In the genomic region with DNA sequence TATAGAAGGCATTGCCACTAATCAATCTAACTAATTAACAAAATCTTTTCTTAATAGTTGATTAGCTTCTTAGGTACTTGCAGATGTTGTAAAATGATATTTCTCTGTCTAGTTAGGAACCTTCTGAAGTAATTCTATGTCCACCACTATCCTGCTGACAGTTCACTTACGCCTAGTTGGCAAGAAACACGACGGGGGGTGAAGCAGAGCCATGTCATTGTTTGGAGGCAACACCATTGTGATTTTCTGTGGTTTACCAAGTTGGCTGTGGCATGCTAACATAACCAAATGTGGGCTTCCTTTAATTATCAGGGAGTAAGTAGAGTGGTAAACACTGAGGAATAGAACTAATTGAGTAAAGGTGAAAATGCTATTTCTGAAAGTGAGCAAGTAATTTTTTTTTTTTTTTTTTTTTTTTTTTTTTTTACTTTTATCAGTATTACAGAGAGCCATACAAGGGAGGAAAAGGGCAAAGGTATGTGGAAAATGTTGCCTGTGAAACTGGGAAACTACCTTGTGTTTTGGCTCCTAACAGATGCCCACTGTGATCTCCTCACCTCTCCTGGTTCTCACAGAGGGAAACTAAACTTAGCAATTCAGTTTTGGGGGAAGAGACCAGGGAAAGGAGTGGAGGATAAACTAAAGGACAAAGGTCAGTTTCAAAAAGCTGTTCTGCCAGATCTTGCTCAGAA, we compare ENCODE assay signal across 12 cellular contexts.
DNase-seq lines count a peak whose midpoint lies in the region; TF ChIP-seq lines count a peak whose summit lies in the region.
"Had no signal": no experiment of that assay in that cellular context is flagged by ENCODE, and none has a peak within 500 bp of the region (broad histone marks: within the 10 kb centered on the region; RNA-seq: fewer than 3 reads in every experiment).

No MANE protein-coding gene starts in this region.

- no peaks in the 10 kb centered on the region for H3K27me3 Mint-ChIP-seq in nephron progenitor cell (ENCODE audit: low read depth, poor library complexity)

- H3K4me1 ChIP-seq in esophagus muscularis mucosa (peaks cover 11 to 89% (median 75%) of the 10 kb centered on the region in 4 donors), thyroid gland (peaks cover 0 to 3% of the 10 kb centered on the region in 2 donors)

- peaks cover 0 to 17% (median 0%) of the 10 kb centered on the region in 4 donors for H3K36me3 ChIP-seq in esophagus muscularis mucosa
- no peaks in the 10 kb centered on the region for H3K36me3 ChIP-seq in thyroid gland

- H3K4me1 Mint-ChIP-seq in nephron progenitor cell, result peaks cover 67% of the 10 kb centered on the region
- H3K4me1 Mint-ChIP-seq: activated B cell treated with CpG ODN at 0.5 μM for 24 hours had no signal

- peak overlapping the region; percentile 74 for H3K4me3 Mint-ChIP-seq in nephron progenitor cell
- H3K4me3 Mint-ChIP-seq: activated B cell treated with CpG ODN at 0.5 μM for 24 hours; activated naive CD8-positive, alpha-beta T cell had no signal

- H3K4me3 ChIP-seq in esophagus muscularis mucosa, result no peak overlapping the region
- H3K4me3 ChIP-seq in thyroid gland (replicated peaks in 1 of 3), result no peak overlapping the region

- no peak for TF ChIP-seq EP300 in esophagus muscularis mucosa (IDR thresholded peaks at IDR 0.05)

- TF ChIP-seq POLR2A in esophagus muscularis mucosa (IDR thresholded peaks at IDR 0.05; ENCODE audit: low read depth), result no peak
- TF ChIP-seq POLR2A in thyroid gland (IDR thresholded peaks at IDR 0.05), result no peak

- H3K27me3 ChIP-seq in esophagus muscularis mucosa, result no peaks in the 10 kb centered on the region
- peaks cover 6% of the 10 kb centered on the region for H3K27me3 ChIP-seq in thyroid gland

- TF ChIP-seq CTCF in esophagus muscularis mucosa (IDR thresholded peaks at IDR 0.05) (no peak), nephron progenitor cell (IDR thresholded peaks at IDR 0.05) (no peak), thyroid gland (IDR thresholded peaks at IDR 0.05) (no peak)

- H3K27ac ChIP-seq in esophagus muscularis mucosa (replicated peaks in 1 of 4), result peak overlapping the region; percentile 12 to 97 (median 68)
- H3K27ac ChIP-seq in thyroid gland, result no peak overlapping the region

- 58% methylated on average over 3 of the region's 3 CpGs for WGBS in esophagus muscularis mucosa
- WGBS in thyroid gland, 2 donors, result 48 to 66% methylated on average over 3 of the region's 3 CpGs

- DNase-seq in Daoy (ENCODE audit: low read depth) (peak; percentile 46), MV-4-11 (lab: John Stamatoyannopoulos, UW) (peak; percentile 4), esophagus muscularis mucosa (ENCODE audit: extremely low spot score) (no peak), nephron progenitor cell (no peak), NCI-H2029 (lab: John Stamatoyannopoulos, UW) (no peak), COLO829 (ENCODE audit: low spot score) (no peak), thyroid gland (no peak), Ammon's horn (ENCODE audit: low spot score) (no peak)
- DNase-seq: activated B cell treated with CpG ODN at 0.5 μM for 24 hours; erythroblast; stimulated activated CD4-positive, alpha-beta T cell treated with anti-CD3 and anti-CD28 coated beads, Interleukin-2, amount 100 ng/mL, for 48 hours had no signal

- H3K36me3 Mint-ChIP-seq in nephron progenitor cell (ENCODE audit: low read depth), result peaks cover 51% of the 10 kb centered on the region
- H3K36me3 Mint-ChIP-seq: activated naive CD8-positive, alpha-beta T cell had no signal

- H3K27ac Mint-ChIP-seq in nephron progenitor cell, result peak overlapping the region; percentile 99
- H3K27ac Mint-ChIP-seq: activated B cell treated with CpG ODN at 0.5 μM for 24 hours; activated naive CD8-positive, alpha-beta T cell had no signal

- intact Hi-C loops in esophagus muscularis mucosa (cut with DNase I) (no loop called here), thyroid gland (cut with DNase I) (no loop called here)

- no peaks in the 10 kb centered on the region for H3K9me3 ChIP-seq in esophagus muscularis mucosa
- H3K9me3 ChIP-seq in thyroid gland, result no peaks in the 10 kb centered on the region

- no peaks in the 10 kb centered on the region for H3K9me3 Mint-ChIP-seq in nephron progenitor cell
- H3K9me3 Mint-ChIP-seq: activated B cell treated with CpG ODN at 0.5 μM for 24 hours had no signal

Comparison
In these comparisons a context has a peak if more than half of its experiments do, and no peak if none do; other contexts are left out.
1. DNase-seq: peak in Daoy (single experiment) and MV-4-11 (single experiment); none in esophagus muscularis mucosa (single experiment), nephron progenitor cell (single experiment), NCI-H2029 (single experiment), COLO829 (single experiment), thyroid gland (0 of 2) and Ammon's horn (single experiment).
2. H3K27ac ChIP-seq: peak in esophagus muscularis mucosa (4 of 4); none in thyroid gland (0 of 3).